25 cellular contexts compared by ENCODE assay signal in the genomic region with DNA sequence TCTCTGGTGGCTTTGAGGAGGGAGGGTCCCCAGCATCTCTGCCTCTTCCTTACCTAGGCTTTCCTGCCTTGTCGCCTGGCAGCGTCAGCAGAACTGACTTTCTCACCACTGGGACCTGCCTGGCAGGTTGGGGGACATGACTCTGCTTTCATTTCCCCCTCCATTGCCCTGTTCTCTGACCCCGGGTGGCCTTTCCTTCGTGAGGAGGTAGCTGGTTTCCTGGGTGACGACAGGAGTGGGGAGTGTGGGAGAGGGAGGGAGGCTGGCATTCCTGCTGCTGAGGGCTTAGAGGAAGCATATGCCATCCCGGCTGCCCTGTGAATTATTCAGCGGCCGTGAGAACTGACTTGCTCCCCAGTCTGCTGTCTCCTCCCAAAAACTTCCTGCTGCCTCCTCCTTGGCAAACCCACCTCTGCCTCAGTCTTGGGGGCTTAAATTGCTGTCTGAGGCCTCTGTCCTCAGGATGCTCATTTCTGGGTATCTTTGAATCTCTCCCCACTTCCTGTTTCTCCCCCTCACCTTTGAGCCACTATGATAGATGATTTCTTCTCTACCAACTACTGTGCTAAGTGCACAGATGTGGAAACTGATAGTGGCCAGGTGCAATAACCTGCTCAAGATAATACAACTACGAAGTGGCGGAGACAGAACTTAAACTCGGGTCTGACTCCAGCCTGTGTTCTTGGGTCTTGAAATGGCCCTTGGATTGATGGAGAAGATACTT.
DNase-seq lines count a peak whose midpoint lies in the region; ATAC-seq, FAIRE-seq and TF ChIP-seq lines count a peak whose summit lies in the region.
"Had no signal": no experiment of that assay in that cellular context is flagged by ENCODE, and none has a peak within 500 bp of the region (broad histone marks: within the 10 kb centered on the region; RNA-seq: fewer than 3 reads in every experiment).

No MANE protein-coding gene starts in this region.

- DNase-seq in Ammon's horn (ENCODE audit: low spot score) (peak; percentile 48), GM12891 (ENCODE audit: insufficient read length, low spot score) (no peak), NCI-H524 treated with DMSO at 0.1 percent for 48 hours (lab: John Stamatoyannopoulos, UW) (peak; percentile 55)
- DNase-seq in stimulated activated naive CD8-positive, alpha-beta T cell treated with anti-CD3 and anti-CD28 coated beads, Interleukin-15, Interleukin-2, amounts not matched to agents 100 U/mL and 50 U/mL, for 24 hours = no peak
- DNase-seq: activated CD4-positive, alpha-beta T cell treated with anti-CD3 and anti-CD28 coated beads, Interleukin-2, amount 50 U/mL, for 1 hour; activated CD8-positive, alpha-beta memory T cell treated with anti-CD3 and anti-CD28 coated beads, Interleukin-2, amount 10 ng/mL, durations not matched to agents 7 days and 5 days; activated naive CD4-positive, alpha-beta T cell treated with Interleukin-2 at 50 U/mL for 16 hours; activated T-cell treated with anti-CD3 and anti-CD28 coated beads, Interleukin-2, amount 50 U/mL, for 72 hours; BE2C; cerebellar nuclear complex; GDM1; KG1; left ventricle myocardium superior; NCI-H1930; NCI-H446; nucleus accumbens; SW 1271; T-helper 9 cell had no signal

- FAIRE-seq in GM12891 (lab: Jason Lieb, UNC) = no peak
- peak; percentile 36 for FAIRE-seq in islet of Langerhans (lab: Jason Lieb, UNC)
- FAIRE-seq: endothelial cell of umbilical vein, HTR-8/SVneo had no signal

- TF ChIP-seq POLR2A in GM12891 (IDR thresholded peaks at IDR 0.05; ENCODE audit: low read depth, low read length) = no peak

- ATAC-seq in GM21786 (IDR thresholded peaks at IDR 0.05; ENCODE audit: unreplicated experiment) (no peak), GM21381 (IDR thresholded peaks at IDR 0.05; ENCODE audit: unreplicated experiment) (no peak), GM18909 (IDR thresholded peaks at IDR 0.05; ENCODE audit: poor library complexity, unreplicated experiment) (no peak)
- no peak for ATAC-seq in stimulated activated naive CD8-positive, alpha-beta T cell treated with anti-CD3 and anti-CD28 coated beads, Interleukin-15, Interleukin-2, amounts not matched to agents 100 U/mL and 50 U/mL, for 24 hours
- ATAC-seq: activated CD8-positive, alpha-beta memory T cell treated with anti-CD3 and anti-CD28 coated beads, Interleukin-2, amount 10 ng/mL, durations not matched to agents 7 days and 5 days; activated T-cell treated with anti-CD3 and anti-CD28 coated beads, Interleukin-2, amount 50 U/mL, for 72 hours; left ventricle myocardium superior; WTC11 had no signal

TF ChIP-seq in GM12891, 5 proteins besides CTCF, POLR2A, EP300 and RAD21:
- TF ChIP-seq SPI1 (IDR thresholded peaks at IDR 0.05; ENCODE audit: low read depth, low read length) (peak; percentile 33; the same call in 1 of the 2 replicates), TAF1 (IDR thresholded peaks at IDR 0.05; ENCODE audit: low read depth, low read length) (no peak)

Comparison
In these comparisons a context has a peak if more than half of its experiments do, and no peak if none do; other contexts are left out.
1. DNase-seq: peak in Ammon's horn (single experiment) and NCI-H524 treated with DMSO at 0.1 percent for 48 hours (single experiment); none in GM12891 (single experiment) and stimulated activated naive CD8-positive, alpha-beta T cell treated with anti-CD3 and anti-CD28 coated beads, Interleukin-15, Interleukin-2, amounts not matched to agents 100 U/mL and 50 U/mL, for 24 hours (single experiment).